1 cellular context compared by ENCODE assay signal in genomic region chr13:100485265-100485664, GRCh38.
TF ChIP-seq lines count a peak whose summit lies in the region.

No MANE protein-coding gene starts in this region.

TF ChIP-seq in endothelial cell of umbilical vein, 7 proteins besides CTCF, POLR2A, EP300 and RAD21:
- TF ChIP-seq POLR2AphosphoS5 (IDR thresholded peaks at IDR 0.05; ENCODE audit: insufficient read depth, low read depth, low read length) (no peak), JUN (IDR thresholded peaks at IDR 0.05; ENCODE audit: borderline replicate concordance, insufficient read depth, insufficient read length, low read depth) (no peak), GATA2 (IDR thresholded peaks at IDR 0.05; ENCODE audit: insufficient read depth, insufficient read length, low read depth, low read length) (no peak), FOS (IDR thresholded peaks at IDR 0.05; ENCODE audit: borderline replicate concordance, insufficient read depth, low read length) (no peak), EZH2 (IDR thresholded peaks at IDR 0.05; ENCODE audit: borderline replicate concordance, low read depth, low read length, severe bottlenecking) (no peak), MYC (IDR thresholded peaks at IDR 0.05; ENCODE audit: low read depth, low read length) (no peak)
- TF ChIP-seq, protein P1, sequence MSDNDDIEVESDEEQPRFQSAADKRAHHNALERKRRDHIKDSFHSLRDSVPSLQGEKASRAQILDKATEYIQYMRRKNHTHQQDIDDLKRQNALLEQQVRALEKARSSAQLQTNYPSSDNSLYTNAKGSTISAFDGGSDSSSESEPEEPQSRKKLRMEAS (IDR thresholded peaks at IDR 0.05; ENCODE audit: insufficient read depth, insufficient read length), result no peak
